1 cellular context compared by ENCODE assay signal in genomic region chr1:155017946-155018316, GRCh38.
TF ChIP-seq lines count a peak whose summit lies in the region.

No MANE protein-coding gene starts in this region.

TF ChIP-seq in A549, 52 proteins besides CTCF, POLR2A, EP300 and RAD21 (continued from another document):
- TF ChIP-seq, protein P1, sequence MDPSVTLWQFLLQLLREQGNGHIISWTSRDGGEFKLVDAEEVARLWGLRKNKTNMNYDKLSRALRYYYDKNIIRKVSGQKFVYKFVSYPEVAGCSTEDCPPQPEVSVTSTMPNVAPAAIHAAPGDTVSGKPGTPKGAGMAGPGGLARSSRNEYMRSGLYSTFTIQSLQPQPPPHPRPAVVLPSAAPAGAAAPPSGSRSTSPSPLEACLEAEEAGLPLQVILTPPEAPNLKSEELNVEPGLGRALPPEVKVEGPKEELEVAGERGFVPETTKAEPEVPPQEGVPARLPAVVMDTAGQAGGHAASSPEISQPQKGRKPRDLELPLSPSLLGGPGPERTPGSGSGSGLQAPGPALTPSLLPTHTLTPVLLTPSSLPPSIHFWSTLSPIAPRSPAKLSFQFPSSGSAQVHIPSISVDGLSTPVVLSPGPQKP (IDR thresholded peaks at IDR 0.05; ENCODE audit: low read depth, low read length) = no peak
- TF ChIP-seq NPAS2 (CRISPR knock-in tag; IDR thresholded peaks at IDR 0.05; ENCODE audit: borderline replicate concordance) (no peak), FOSB (CRISPR knock-in tag; IDR thresholded peaks at IDR 0.05) (no peak), HMGXB4 (CRISPR knock-in tag; IDR thresholded peaks at IDR 0.05; ENCODE audit: borderline replicate concordance) (no peak), ATOH8 (CRISPR knock-in tag; IDR thresholded peaks at IDR 0.05; ENCODE audit: low read depth) (no peak), HDAC2 (IDR thresholded peaks at IDR 0.05) (no peak), JUN (IDR thresholded peaks at IDR 0.05) (no peak), ZSCAN20 (CRISPR knock-in tag; IDR thresholded peaks at IDR 0.05) (no peak), MAFK (IDR thresholded peaks at IDR 0.05; ENCODE audit: partially characterized antibody) (no peak), TP53 (CRISPR knock-in tag; IDR thresholded peaks at IDR 0.05) (no peak), NFE2L2 (conservative IDR thresholded peaks at IDR 0.05; ENCODE audit: low read length) (no peak), POLR2AphosphoS2 (conservative IDR thresholded peaks at IDR 0.05; ENCODE audit: low read length) (no peak)
- TF ChIP-seq, protein P2, sequence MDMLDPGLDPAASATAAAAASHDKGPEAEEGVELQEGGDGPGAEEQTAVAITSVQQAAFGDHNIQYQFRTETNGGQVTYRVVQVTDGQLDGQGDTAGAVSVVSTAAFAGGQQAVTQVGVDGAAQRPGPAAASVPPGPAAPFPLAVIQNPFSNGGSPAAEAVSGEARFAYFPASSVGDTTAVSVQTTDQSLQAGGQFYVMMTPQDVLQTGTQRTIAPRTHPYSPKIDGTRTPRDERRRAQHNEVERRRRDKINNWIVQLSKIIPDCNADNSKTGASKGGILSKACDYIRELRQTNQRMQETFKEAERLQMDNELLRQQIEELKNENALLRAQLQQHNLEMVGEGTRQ (IDR thresholded peaks at IDR 0.05) = no peak
